6 cellular contexts compared by ENCODE assay signal in genomic region chr5:177304392-177305119, GRCh38. TPM values are rescaled to one million over a fixed set of nuclear protein-coding genes. Genes with fewer than 3 reads are reported as not detected.
A peak's percentile ranks its signal among the peaks of the same experiment; 100 is the strongest.
DNase-seq lines count a peak whose midpoint lies in the region; ATAC-seq and TF ChIP-seq lines count a peak whose summit lies in the region.

No MANE protein-coding gene starts in this region.

- peak overlapping the region; percentile 99 for H2AFZ ChIP-seq in parathyroid adenoma

- no peaks in the 10 kb centered on the region for H3K27me3 ChIP-seq in parathyroid adenoma (ENCODE audit: control insufficient read depth, insufficient read depth, low read length)

- no TSS peak for BruUV-seq in MCF 10A (replicated peaks; lab: Mats Ljungman, UMichigan)

- TF ChIP-seq CTCF in MCF 10A (IDR thresholded peaks at IDR 0.05; ENCODE audit: unreplicated experiment) (no peak), parathyroid adenoma (IDR thresholded peaks at IDR 0.05) (no peak)

- no peaks in the 10 kb centered on the region for H3K36me3 ChIP-seq in parathyroid adenoma (ENCODE audit: control insufficient read depth, insufficient read depth, low read length)

- no peaks in the 10 kb centered on the region for H3K9me3 ChIP-seq in parathyroid adenoma (ENCODE audit: control insufficient read depth, low read length)

- H3K9ac ChIP-seq in parathyroid adenoma = no peak overlapping the region

- no peak overlapping the region for H3K27ac ChIP-seq in parathyroid adenoma

- H3K4me1 Mint-ChIP-seq in activated CD4-positive, alpha-beta T cell treated with anti-CD3 and anti-CD28 coated beads for 36 hours = peaks cover 58% of the 10 kb centered on the region
- H3K4me1 Mint-ChIP-seq in MCF 10A (ENCODE audit: insufficient read depth, unreplicated experiment) = peaks cover 63% of the 10 kb centered on the region

- peak overlapping the region; percentile 90 for H3K27ac Mint-ChIP-seq in activated CD4-positive, alpha-beta T cell treated with anti-CD3 and anti-CD28 coated beads for 36 hours
- H3K27ac Mint-ChIP-seq in MCF 10A (ENCODE audit: low read depth, unreplicated experiment) = peak overlapping the region; percentile 73

- peak overlapping the region; percentile 93 for H3K4me3 Mint-ChIP-seq in activated CD4-positive, alpha-beta T cell treated with anti-CD3 and anti-CD28 coated beads for 36 hours
- H3K4me3 Mint-ChIP-seq in MCF 10A (ENCODE audit: unreplicated experiment) = peak overlapping the region; percentile 87

- peak; percentile 59 for DNase-seq in activated CD4-positive, alpha-beta T cell treated with anti-CD3 and anti-CD28 coated beads for 36 hours
- DNase-seq in activated CD4-positive, alpha-beta T cell treated with anti-CD3 and anti-CD28 coated beads for 4 hours = no peak
- DNase-seq in MCF 10A (ENCODE audit: unreplicated experiment) (peak; percentile 49), GM19238 (ENCODE audit: insufficient read length, low spot score) (no peak)

- H3K4me3 ChIP-seq in parathyroid adenoma (ENCODE audit: low read depth, low read length) = peak overlapping the region; percentile 77

- peaks cover 41% of the 10 kb centered on the region for H3K36me3 Mint-ChIP-seq in activated CD4-positive, alpha-beta T cell treated with anti-CD3 and anti-CD28 coated beads for 36 hours (ENCODE audit: low read depth)
- peaks cover 48% of the 10 kb centered on the region for H3K36me3 Mint-ChIP-seq in MCF 10A (ENCODE audit: insufficient read depth, unreplicated experiment)

- no peaks in the 10 kb centered on the region for H3K27me3 Mint-ChIP-seq in activated CD4-positive, alpha-beta T cell treated with anti-CD3 and anti-CD28 coated beads for 36 hours
- no peaks in the 10 kb centered on the region for H3K27me3 Mint-ChIP-seq in MCF 10A (ENCODE audit: insufficient read depth, unreplicated experiment)

- peaks cover 30% of the 10 kb centered on the region for H3K4me1 ChIP-seq in parathyroid adenoma

- peaks cover 7% of the 10 kb centered on the region for H3K79me2 ChIP-seq in parathyroid adenoma

- CTCF ChIA-PET in activated CD4-positive, alpha-beta T cell treated with anti-CD3 and anti-CD28 coated beads for 36 hours (lab: Charles Lee) = interaction anchor here (0.7 to 0.9 kb wide), 2 partner anchors 14 to 122 kb away, joined by 3 read pairs; partner anchors contain the start of gene GRK6
- CTCF ChIA-PET in MCF 10A (lab: Yijun Ruan, JAX) = interaction anchor here (0.6 to 1.2 kb wide), 4 partner anchors 48 to 191 kb away, joined by 3 to 4 read pairs (median 3); no protein-coding TSS in a partner anchor

- H3K4me2 ChIP-seq in parathyroid adenoma (ENCODE audit: low read length) = peak overlapping the region; percentile 89

- H3K9me3 Mint-ChIP-seq in activated CD4-positive, alpha-beta T cell treated with anti-CD3 and anti-CD28 coated beads for 36 hours (ENCODE audit: low read depth) = no peaks in the 10 kb centered on the region
- H3K9me3 Mint-ChIP-seq in MCF 10A (ENCODE audit: unreplicated experiment) = no peaks in the 10 kb centered on the region

- ATAC-seq in activated CD4-positive, alpha-beta T cell treated with anti-CD3 and anti-CD28 coated beads for 36 hours = peak; percentile 11
- ATAC-seq in GM18907 (IDR thresholded peaks at IDR 0.05; ENCODE audit: unreplicated experiment) = no peak

- POLR2A ChIA-PET in activated CD4-positive, alpha-beta T cell treated with anti-CD3 and anti-CD28 coated beads for 36 hours (lab: Charles Lee) = interaction anchor here (0.7 kb wide), 1 partner anchor 86 kb away, joined by 4 read pairs; no protein-coding TSS in a partner anchor
- POLR2A ChIA-PET in MCF 10A (lab: Yijun Ruan, JAX) = interaction anchor here (0.6 to 2.5 kb wide), 6 partner anchors 12 to 122 kb away, joined by 3 to 15 read pairs (median 4); partner anchors contain the start of genes GRK6 and LMAN2

- intact Hi-C loops in activated CD4-positive, alpha-beta T cell treated with anti-CD3 and anti-CD28 coated beads for 36 hours (cut with DNase I, micrococcal nuclease) = loop anchor here (5.0 to 10.0 kb wide), 3 partner anchors 172 to 900 kb away; partner anchors contain the start of genes HNRNPAB (in 1 of the 2), NSD1 (in 1 of the 2) and UIMC1 (in 1 of the 2)
- intact Hi-C loops in MCF 10A (cut with micrococcal nuclease) = no loop called here

RNA-seq across cellular contexts. Expression of gene PRELID1, which starts 1.0 kb away (rescaled TPM):
- total RNA-seq in activated CD4-positive, alpha-beta T cell treated with anti-CD3 and anti-CD28 coated beads for 36 hours = 100 to 1,000 TPM; 266 to 362 TPM
- total RNA-seq in MCF 10A (2022) = 217 and 267 TPM in 2 replicates

RNA-seq across cellular contexts. Expression of gene RAB24, which starts 1.0 kb away (rescaled TPM):
- 10 to 100 TPM; 10.9 to 21.0 TPM for total RNA-seq in activated CD4-positive, alpha-beta T cell treated with anti-CD3 and anti-CD28 coated beads for 36 hours
- 34.3 and 42.6 TPM in 2 replicates for total RNA-seq in MCF 10A (2022)

RNA-seq across cellular contexts. Expression of gene MXD3, which starts 7.1 kb away (rescaled TPM):
- 10 to 100 TPM; 21.3 to 27.2 TPM for total RNA-seq in activated CD4-positive, alpha-beta T cell treated with anti-CD3 and anti-CD28 coated beads for 36 hours
- 8.4 and 13.2 TPM in 2 replicates for total RNA-seq in MCF 10A (2022)

RNA-seq across cellular contexts. Expression of gene LMAN2, which starts 46.9 kb away (rescaled TPM):
- 10 to 100 TPM; 74.5 to 92.1 TPM for total RNA-seq in activated CD4-positive, alpha-beta T cell treated with anti-CD3 and anti-CD28 coated beads for 36 hours
- 221 and 279 TPM in 2 replicates for total RNA-seq in MCF 10A (2022)

RNA-seq across cellular contexts. Expression of gene RGS14, which starts 53.2 kb away (rescaled TPM):
- total RNA-seq in activated CD4-positive, alpha-beta T cell treated with anti-CD3 and anti-CD28 coated beads for 36 hours = 10 to 100 TPM; 43.8 to 62.0 TPM
- total RNA-seq in MCF 10A (2022) = 7.8 and 12.6 TPM in 2 replicates

Comparison
In these comparisons a context has a peak if more than half of its experiments do, and no peak if none do; other contexts are left out.
1. DNase-seq: peak in activated CD4-positive, alpha-beta T cell treated with anti-CD3 and anti-CD28 coated beads for 36 hours (single experiment) and MCF 10A (single experiment); none in activated CD4-positive, alpha-beta T cell treated with anti-CD3 and anti-CD28 coated beads for 4 hours (0 of 2) and GM19238 (single experiment).